In genomic region chr2:56197816-56198215, GRCh38 we compare ENCODE assay signal across 28 cellular contexts. TPM values are rescaled to one million over a fixed set of nuclear protein-coding genes. Genes with fewer than 3 reads are reported as not detected.
"Had no signal": no experiment of that assay in that cellular context is flagged by ENCODE, and none has a peak within 500 bp of the region (broad histone marks: within the 10 kb centered on the region; RNA-seq: fewer than 3 reads in every experiment).

No MANE protein-coding gene starts in this region.

- H3K4me1 Mint-ChIP-seq: endodermal cell; memory B cell; naive thymus-derived CD4-positive, alpha-beta T cell; natural killer cell had no signal

- H3K27me3 Mint-ChIP-seq: effector memory CD8-positive, alpha-beta T cell had no signal

- H3K27ac ChIP-seq: epithelial cell of prostate, esophagus squamous epithelium, gastrocnemius medialis, heart right ventricle, left lung had no signal

- H3K9me3 Mint-ChIP-seq: dendritic cell treated with granulocyte-macrophage colony-stimulating factor and Interleukin-4, amounts not matched to agents 40 ng/mL and 50 ng/mL, for 4 days; endodermal cell; memory B cell had no signal

- H3K4me3 ChIP-seq: esophagus squamous epithelium, gastrocnemius medialis, heart right ventricle, left lung, lung had no signal

- H3K4me3 Mint-ChIP-seq: dendritic cell treated with granulocyte-macrophage colony-stimulating factor and Interleukin-4, amounts not matched to agents 40 ng/mL and 50 ng/mL, for 4 days; effector memory CD8-positive, alpha-beta T cell; endodermal cell; memory B cell; naive thymus-derived CD4-positive, alpha-beta T cell; natural killer cell had no signal

- H3K36me3 Mint-ChIP-seq: memory B cell, natural killer cell had no signal

- H3K27me3 ChIP-seq: gastrocnemius medialis, heart right ventricle, left lung had no signal

- H3K27ac Mint-ChIP-seq: dendritic cell treated with granulocyte-macrophage colony-stimulating factor and Interleukin-4, amounts not matched to agents 40 ng/mL and 50 ng/mL, for 4 days; effector memory CD8-positive, alpha-beta T cell; endodermal cell; memory B cell; naive thymus-derived CD4-positive, alpha-beta T cell; natural killer cell had no signal

- DNase-seq: cortex of kidney; effector CD8-positive, alpha-beta T cell; effector memory CD8-positive, alpha-beta T cell; endodermal cell; erythroblast; esophagus squamous epithelium; foreskin fibroblast; foreskin melanocyte; gastrocnemius medialis; glutamatergic neuron; heart right ventricle; hippocampal formation; left cardiac atrium; left lung; left ventricle myocardium superior; mammary epithelial cell; mesendoderm; midbrain; naive thymus-derived CD4-positive, alpha-beta T cell; natural killer cell had no signal

- H3K36me3 ChIP-seq: esophagus squamous epithelium, gastrocnemius medialis, left lung had no signal

- H3K9me3 ChIP-seq: esophagus squamous epithelium, gastrocnemius medialis, heart right ventricle, left lung had no signal

- ATAC-seq: effector memory CD8-positive, alpha-beta T cell; esophagus mucosa; gastrocnemius medialis; heart right ventricle; left cardiac atrium; left lung; left ventricle myocardium superior; naive thymus-derived CD4-positive, alpha-beta T cell; natural killer cell had no signal

- H3K4me1 ChIP-seq: esophagus squamous epithelium, gastrocnemius medialis, heart right ventricle, left lung had no signal

- FAIRE-seq: endometrium, keratinocyte had no signal

RNA-seq across cellular contexts. Expression of gene CCDC85A, which starts 14.0 kb away (rescaled TPM):
- total RNA-seq: mononuclear cell; naive thymus-derived CD4-positive, alpha-beta T cell; natural killer cell had no signal
- polyA plus RNA-seq: keratinocyte; naive thymus-derived CD4-positive, alpha-beta T cell had no signal
